24 cellular contexts compared by ENCODE assay signal in the genomic region with DNA sequence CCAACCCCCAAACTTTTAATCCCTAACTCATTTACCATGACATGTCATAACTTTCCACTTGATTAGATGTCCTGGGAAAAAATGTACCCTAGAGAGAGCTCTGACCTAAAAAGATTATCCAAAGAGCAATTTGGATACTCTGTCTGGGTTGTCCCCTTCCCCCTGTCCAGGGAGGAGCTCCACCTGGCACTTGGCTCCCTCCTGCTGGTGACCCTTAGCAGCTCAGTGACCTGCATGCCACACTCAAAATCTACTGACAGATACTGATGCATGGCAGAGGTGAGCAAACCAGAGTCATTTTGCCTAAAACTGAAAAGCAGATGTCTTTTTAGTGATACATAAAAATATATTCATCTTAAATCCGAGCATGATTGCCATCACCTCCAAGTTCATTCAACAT.
"Had no signal": no experiment of that assay in that cellular context is flagged by ENCODE, and none has a peak within 500 bp of the region (broad histone marks: within the 10 kb centered on the region; RNA-seq: fewer than 3 reads in every experiment).

No MANE protein-coding gene starts in this region.

- DNase-seq: IMR-90, Karpas-422, KG1, MG63, NCI-H1092, NCI-H1105 treated with DMSO at 0.1 percent for 48 hours, NCI-H1417 treated with DMSO at 0.1 percent for 48 hours, NCI-H146, NCI-H187, NCI-H2029, NCI-H2081 treated with DMSO at 0.1 percent for 48 hours, NCI-H2171, NCI-H226, NCI-H446, NCI-H510A, NCI-H524 treated with DMSO at 0.1 percent for 48 hours, NCI-H69, NCI-H774, SHP77, T-helper 1 cell had no signal

- ATAC-seq: HepG2, Panc1, SK-N-SH treated with all-trans-retinoic acid at 6 μM for 48 hours had no signal

- H3K36me3 ChIP-seq: MG63 had no signal

- H3K9me3 ChIP-seq: MG63 had no signal

- H3K4me3 ChIP-seq: MG63 had no signal

- H3K27ac ChIP-seq: RWPE1 had no signal

- H3K27me3 ChIP-seq: MG63 had no signal
